ENCODE assay signal across 2 cellular contexts in genomic region chrX:144231116-144231785, GRCh38.
DNase-seq lines count a peak whose midpoint lies in the region; ATAC-seq and TF ChIP-seq lines count a peak whose summit lies in the region.
"Not testable (repeated sequence)": the region's sequence is repeated elsewhere in the genome, so short reads cannot be mapped to it uniquely, and the experiment has no call there.

No MANE protein-coding gene starts in this region.

- not testable (repeated sequence) for H3K27ac Mint-ChIP-seq in chondrocyte (ENCODE audit: unreplicated experiment); natural killer cell treated with Interleukin-12 subunit alpha and Interleukin-12 subunit beta and Interleukin-15 and Interleukin-18, amount 100 ng/mL, for 72 hours

- DNase-seq in chondrocyte (ENCODE audit: low spot score), result peak; percentile 85
- DNase-seq in natural killer cell treated with Interleukin-12 subunit alpha and Interleukin-12 subunit beta and Interleukin-15 and Interleukin-18, amount 100 ng/mL, for 72 hours (ENCODE audit: low spot score), result peak; percentile 61

- TF ChIP-seq CTCF in chondrocyte (IDR thresholded peaks at IDR 0.05), result not testable (repeated sequence)

- not testable (repeated sequence) for H3K4me3 Mint-ChIP-seq in chondrocyte (ENCODE audit: unreplicated experiment); natural killer cell treated with Interleukin-12 subunit alpha and Interleukin-12 subunit beta and Interleukin-15 and Interleukin-18, amount 100 ng/mL, for 72 hours

- H3K36me3 Mint-ChIP-seq in chondrocyte (ENCODE audit: low read depth); natural killer cell treated with Interleukin-12 subunit alpha and Interleukin-12 subunit beta and Interleukin-15 and Interleukin-18, amount 100 ng/mL, for 72 hours: not testable (repeated sequence)

- H3K27me3 Mint-ChIP-seq in chondrocyte (ENCODE audit: low read depth); natural killer cell treated with Interleukin-12 subunit alpha and Interleukin-12 subunit beta and Interleukin-15 and Interleukin-18, amount 100 ng/mL, for 72 hours: not testable (repeated sequence)

- peaks cover 44% of the 10 kb centered on the region for H3K9me3 Mint-ChIP-seq in chondrocyte (ENCODE audit: low read depth)
- not testable (repeated sequence) for H3K9me3 Mint-ChIP-seq in natural killer cell treated with Interleukin-12 subunit alpha and Interleukin-12 subunit beta and Interleukin-15 and Interleukin-18, amount 100 ng/mL, for 72 hours

- H3K4me1 Mint-ChIP-seq in chondrocyte (ENCODE audit: low read depth); natural killer cell treated with Interleukin-12 subunit alpha and Interleukin-12 subunit beta and Interleukin-15 and Interleukin-18, amount 100 ng/mL, for 72 hours (ENCODE audit: low read depth in 2 of 2): not testable (repeated sequence)

- not testable (repeated sequence) for ATAC-seq in natural killer cell treated with Interleukin-12 subunit alpha and Interleukin-12 subunit beta and Interleukin-15 and Interleukin-18, amount 100 ng/mL, for 72 hours
